Comparison of ENCODE assay signal across 27 cellular contexts in the genomic region with DNA sequence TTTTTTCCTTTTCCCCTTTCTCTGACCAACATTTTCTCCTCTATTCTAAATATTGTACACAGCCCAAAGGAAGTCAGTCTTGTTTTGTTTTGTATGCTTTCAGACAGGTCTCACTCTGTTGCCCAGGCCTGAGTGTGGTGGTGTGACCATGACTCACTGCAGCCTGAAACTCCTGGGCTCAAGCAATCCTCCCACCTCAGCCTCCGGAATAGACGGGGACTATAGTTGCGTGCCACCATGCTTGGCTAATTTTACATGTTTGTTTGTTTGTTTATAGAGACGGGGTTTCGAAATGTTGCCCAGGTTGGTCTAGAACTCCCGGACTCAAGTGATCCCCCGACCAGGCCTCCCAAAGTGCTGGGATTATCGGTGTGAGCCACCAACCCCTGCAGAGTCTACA.
A peak's percentile ranks its signal among the peaks of the same experiment; 100 is the strongest.
DNase-seq lines count a peak whose midpoint lies in the region; ATAC-seq, FAIRE-seq and TF ChIP-seq lines count a peak whose summit lies in the region.
"Had no signal": no experiment of that assay in that cellular context is flagged by ENCODE, and none has a peak within 500 bp of the region (broad histone marks: within the 10 kb centered on the region; RNA-seq: fewer than 3 reads in every experiment).

No MANE protein-coding gene starts in this region.

- no peaks in the 10 kb centered on the region for H3K9me3 Mint-ChIP-seq in neural crest cell
- H3K9me3 Mint-ChIP-seq: CD4-positive, alpha-beta memory T cell; natural killer cell treated with Interleukin-12 subunit alpha and Interleukin-12 subunit beta and Interleukin-15 and Interleukin-18, amount 100 ng/mL, for 72 hours; stimulated activated naive B cell treated with anti-CD40 and anti-IgM and Interleukin-4, amounts not matched to agents 10 μg/mL and 1 μg/mL and 100 μg/mL, for 72 hours; T-helper 1 cell treated with Interleukin-12 subunit alpha and Interleukin-12 subunit beta and Interleukin-4 antibody, amounts not matched to agents 30 μg/mL and 1 μg/mL, for 36 hours had no signal

- H3K36me3 ChIP-seq in H7 (replicated peaks; ENCODE audit: control insufficient read depth, insufficient read depth, low read length), result no peaks in the 10 kb centered on the region
- H3K36me3 ChIP-seq: thyroid gland had no signal

- DNase-seq in GM12891 (ENCODE audit: insufficient read length, low spot score), result no peak
- peak; percentile 5 for DNase-seq in SK-MEL-5 (ENCODE audit: low read depth, low spot score)
- DNase-seq in epithelial cell of proximal tubule (ENCODE audit: low read depth), result peak; percentile 80
- DNase-seq in neural crest cell (ENCODE audit: low read depth, low spot score), result no peak
- DNase-seq in D341Med (ENCODE audit: low spot score), result no peak
- no peak for DNase-seq in iPS-NIHi11 (ENCODE audit: low spot score)
- DNase-seq in H7, result no peak
- DNase-seq: activated CD4-positive, alpha-beta T cell treated with anti-CD3 and anti-CD28 coated beads, Interleukin-2, amount 50 U/mL, for 48 hours; activated gamma-delta T cell treated with Interleukin-2 at 50 U/mL for 16 hours; CD4-positive, alpha-beta memory T cell; DMS79 treated with DMSO at 0.1 percent for 48 hours; dorsolateral prefrontal cortex; midbrain; NCI-H146; NCI-H748 treated with DMSO at 0.1 percent for 48 hours; OCI-M1; SIG-M5; stimulated activated CD4-positive, alpha-beta T cell treated with anti-CD3 and anti-CD28 coated beads, Interleukin-1b, Interleukin-23, amount 100 ng/mL, for 48 hours; stimulated activated naive B cell treated with anti-CD40 and anti-IgM and Interleukin-4, amounts not matched to agents 10 μg/mL and 1 μg/mL and 100 μg/mL, for 72 hours had no signal

- FAIRE-seq in GM12891 (lab: Jason Lieb, UNC), result peak; percentile 38

- no peaks in the 10 kb centered on the region for H3K27me3 Mint-ChIP-seq in neural crest cell (ENCODE audit: low read depth)
- H3K27me3 Mint-ChIP-seq: CD4-positive, alpha-beta memory T cell; natural killer cell treated with Interleukin-12 subunit alpha and Interleukin-12 subunit beta and Interleukin-15 and Interleukin-18, amount 100 ng/mL, for 72 hours; progenitor cell of endocrine pancreas; stimulated activated naive B cell treated with anti-CD40 and anti-IgM and Interleukin-4, amounts not matched to agents 10 μg/mL and 1 μg/mL and 100 μg/mL, for 72 hours had no signal

- H3K4me3 Mint-ChIP-seq in neural crest cell, result no peak overlapping the region
- H3K4me3 Mint-ChIP-seq: CD4-positive, alpha-beta memory T cell; natural killer cell treated with Interleukin-12 subunit alpha and Interleukin-12 subunit beta and Interleukin-15 and Interleukin-18, amount 100 ng/mL, for 72 hours; stimulated activated naive B cell treated with anti-CD40 and anti-IgM and Interleukin-4, amounts not matched to agents 10 μg/mL and 1 μg/mL and 100 μg/mL, for 72 hours; T-helper 1 cell treated with Interleukin-12 subunit alpha and Interleukin-12 subunit beta and Interleukin-4 antibody, amounts not matched to agents 30 μg/mL and 1 μg/mL, for 36 hours had no signal

- no peak for ATAC-seq in HG03460 (IDR thresholded peaks at IDR 0.05; ENCODE audit: unreplicated experiment)
- ATAC-seq: esophagus mucosa; HCT116; left lobe of liver; natural killer cell treated with Interleukin-12 subunit alpha and Interleukin-12 subunit beta and Interleukin-15 and Interleukin-18, amount 100 ng/mL, for 72 hours had no signal

- TF ChIP-seq CTCF in epithelial cell of proximal tubule (conservative IDR thresholded peaks at IDR 0.05; ENCODE audit: low read depth, low read length) (no peak), neural crest cell (conservative IDR thresholded peaks at IDR 0.05) (no peak)

- peak overlapping the region; percentile 16 for H3K27ac Mint-ChIP-seq in neural crest cell (ENCODE audit: unreplicated experiment)
- H3K27ac Mint-ChIP-seq: CD4-positive, alpha-beta memory T cell; stimulated activated naive B cell treated with anti-CD40 and anti-IgM and Interleukin-4, amounts not matched to agents 10 μg/mL and 1 μg/mL and 100 μg/mL, for 72 hours; T-helper 1 cell treated with Interleukin-12 subunit alpha and Interleukin-12 subunit beta and Interleukin-4 antibody, amounts not matched to agents 30 μg/mL and 1 μg/mL, for 36 hours had no signal

- TF ChIP-seq POLR2A in GM12891 (IDR thresholded peaks at IDR 0.05; ENCODE audit: low read depth, low read length), result no peak

- no peaks in the 10 kb centered on the region; the same call in 1 of the 2 replicates for H3K27me3 ChIP-seq in H7 (ENCODE audit: control insufficient read depth, insufficient read depth, low read length)
- H3K27me3 ChIP-seq: dorsolateral prefrontal cortex, thyroid gland had no signal

- H3K4me3 ChIP-seq in epithelial cell of proximal tubule (ENCODE audit: low read depth, low read length), result no peak overlapping the region
- H3K4me3 ChIP-seq in H7 (ENCODE audit: insufficient read depth, low read depth, low read length), result no peak overlapping the region
- H3K4me3 ChIP-seq: dorsolateral prefrontal cortex, thyroid gland had no signal

- in situ Hi-C loops in SK-MEL-5 (cut with HindIII; ENCODE audit: low pct_unique_long_range_greater_than_20kb, low sequenced_read_pairs), result no loop called here

- H3K4me1 Mint-ChIP-seq in neural crest cell, result peaks cover 33% of the 10 kb centered on the region

- H3K36me3 Mint-ChIP-seq in neural crest cell (ENCODE audit: low read depth), result peaks cover 24% of the 10 kb centered on the region
- H3K36me3 Mint-ChIP-seq: natural killer cell treated with Interleukin-12 subunit alpha and Interleukin-12 subunit beta and Interleukin-15 and Interleukin-18, amount 100 ng/mL, for 72 hours had no signal

TF ChIP-seq in GM12891, 5 proteins besides CTCF, POLR2A, EP300 and RAD21:
- TF ChIP-seq POLR2AphosphoS5 (IDR thresholded peaks at IDR 0.05; ENCODE audit: low read depth, low read length), result no peak
- TF ChIP-seq PAX5 (IDR thresholded peaks at IDR 0.05; ENCODE audit: insufficient read depth, low read length, severe bottlenecking), result no peak
- no peak for TF ChIP-seq SPI1 (IDR thresholded peaks at IDR 0.05; ENCODE audit: low read depth, low read length)
- no peak for TF ChIP-seq POU2F2 (IDR thresholded peaks at IDR 0.05; ENCODE audit: low read depth, low read length)
TF ChIP-seq in GM12891: peak in this region for 0.

Comparison
In these comparisons a context has a peak if more than half of its experiments do, and no peak if none do; other contexts are left out.
1. DNase-seq: peak in SK-MEL-5 (single experiment) and epithelial cell of proximal tubule (single experiment); none in GM12891 (single experiment), neural crest cell (single experiment), D341Med (single experiment), iPS-NIHi11 (single experiment) and H7 (single experiment).